In genomic region chr2:42935692-42936631, GRCh38 we compare ENCODE assay signal across 16 cellular contexts.
DNase-seq lines count a peak whose midpoint lies in the region; ATAC-seq and TF ChIP-seq lines count a peak whose summit lies in the region.
"Had no signal": no experiment of that assay in that cellular context is flagged by ENCODE, and none has a peak within 500 bp of the region (broad histone marks: within the 10 kb centered on the region; RNA-seq: fewer than 3 reads in every experiment).

No MANE protein-coding gene starts in this region.

- no peaks in the 10 kb centered on the region for H3K27me3 Mint-ChIP-seq in CD4-positive, alpha-beta T cell
- H3K27me3 Mint-ChIP-seq: activated naive CD4-positive, alpha-beta T cell treated with anti-CD3 and anti-CD28 coated beads, Interleukin-2, amount 50 U/mL, for 24 hours had no signal

- H3K4me1 Mint-ChIP-seq in CD4-positive, alpha-beta T cell (ENCODE audit: low read depth) = no peaks in the 10 kb centered on the region
- H3K4me1 Mint-ChIP-seq: activated naive CD4-positive, alpha-beta T cell treated with anti-CD3 and anti-CD28 coated beads, Interleukin-2, amount 50 U/mL, for 24 hours had no signal

- no peak overlapping the region for H3K27ac ChIP-seq in BLaER1
- H3K27ac ChIP-seq in CD4-positive, alpha-beta T cell (ENCODE audit: low read depth, low read length) = no peak overlapping the region
- H3K27ac ChIP-seq: right lobe of liver, SJSA1 had no signal

- no peaks in the 10 kb centered on the region for H3K9me3 Mint-ChIP-seq in CD4-positive, alpha-beta T cell
- H3K9me3 Mint-ChIP-seq: activated naive CD4-positive, alpha-beta T cell treated with anti-CD3 and anti-CD28 coated beads, Interleukin-2, amount 50 U/mL, for 24 hours had no signal

- peaks cover 64% of the 10 kb centered on the region for H3K4me1 ChIP-seq in BLaER1

- H3K4me2 ChIP-seq in BLaER1 = 0 out of 2 replicates have a peak overlapping the region, but pooled peaks have one; percentile 21

- no peak for TF ChIP-seq CTCF in CD4-positive, alpha-beta T cell (IDR thresholded peaks at IDR 0.05)

- H3K4me3 Mint-ChIP-seq in CD4-positive, alpha-beta T cell = no peak overlapping the region
- H3K4me3 Mint-ChIP-seq: activated naive CD4-positive, alpha-beta T cell treated with anti-CD3 and anti-CD28 coated beads, Interleukin-2, amount 50 U/mL, for 24 hours had no signal

- intact Hi-C loops in CD4-positive, alpha-beta T cell (cut with DNase I, micrococcal nuclease) = no loop called here
- intact Hi-C loops in left ventricle myocardium superior (cut with micrococcal nuclease) = no loop called here

- no peak overlapping the region for H3K4me3 ChIP-seq in BLaER1
- H3K4me3 ChIP-seq: HAP-1, right lobe of liver, SJSA1 had no signal

- peak; percentile 46 for ATAC-seq in CD4-positive, alpha-beta T cell (ENCODE audit: poor library complexity)
- ATAC-seq in left ventricle myocardium superior (peak; percentile 26), GM19328 (IDR thresholded peaks at IDR 0.05; ENCODE audit: unreplicated experiment) (no peak), GM19351 (IDR thresholded peaks at IDR 0.05; ENCODE audit: unreplicated experiment) (no peak), GM21447 (IDR thresholded peaks at IDR 0.05; ENCODE audit: unreplicated experiment) (no peak)

- CTCF ChIA-PET in CD4-positive, alpha-beta T cell (lab: Charles Lee) = no interaction called here

- no peaks in the 10 kb centered on the region for H3K9me3 ChIP-seq in BLaER1
- no peaks in the 10 kb centered on the region for H3K9me3 ChIP-seq in CD4-positive, alpha-beta T cell (ENCODE audit: control insufficient read depth, low read length)
- H3K9me3 ChIP-seq: HAP-1, right lobe of liver, SJSA1 had no signal

- H3K27me3 ChIP-seq in BLaER1 = no peaks in the 10 kb centered on the region
- no peaks in the 10 kb centered on the region for H3K27me3 ChIP-seq in CD4-positive, alpha-beta T cell (ENCODE audit: control insufficient read depth, insufficient read depth, low read length)
- H3K27me3 ChIP-seq: right lobe of liver, SJSA1 had no signal

- no peak overlapping the region for H3K27ac Mint-ChIP-seq in CD4-positive, alpha-beta T cell
- H3K27ac Mint-ChIP-seq: activated naive CD4-positive, alpha-beta T cell treated with anti-CD3 and anti-CD28 coated beads, Interleukin-2, amount 50 U/mL, for 24 hours had no signal

- POLR2A ChIA-PET in CD4-positive, alpha-beta T cell (lab: Charles Lee) = no interaction called here

- no peak for DNase-seq in CD4-positive, alpha-beta T cell
- peak; percentile 29 for DNase-seq in activated naive CD4-positive, alpha-beta T cell treated with anti-CD3 and anti-CD28 coated beads, Interleukin-2, amount 50 U/mL, for 16 hours
- DNase-seq in left ventricle myocardium superior (peak; percentile 64), GM03348 (ENCODE audit: low spot score) (no peak)
- DNase-seq: Calu3, cortex of kidney, MM.1S, NCI-H526 treated with DMSO at 0.1 percent for 48 hours had no signal

- no peaks in the 10 kb centered on the region for H3K36me3 ChIP-seq in BLaER1
- H3K36me3 ChIP-seq: HAP-1, right lobe of liver, SJSA1 had no signal

- no peaks in the 10 kb centered on the region for H3K36me3 Mint-ChIP-seq in CD4-positive, alpha-beta T cell (ENCODE audit: low read depth)
- H3K36me3 Mint-ChIP-seq: activated naive CD4-positive, alpha-beta T cell treated with anti-CD3 and anti-CD28 coated beads, Interleukin-2, amount 50 U/mL, for 24 hours had no signal

- no peaks in the 10 kb centered on the region for H4K20me1 ChIP-seq in BLaER1

- H3K9ac ChIP-seq in BLaER1 = no peak overlapping the region

Comparison
In these comparisons a context has a peak if more than half of its experiments do, and no peak if none do; other contexts are left out.
1. ATAC-seq: peak in CD4-positive, alpha-beta T cell (single experiment) and left ventricle myocardium superior (single experiment); none in GM19328 (single experiment), GM19351 (single experiment) and GM21447 (single experiment).
2. DNase-seq: peak in activated naive CD4-positive, alpha-beta T cell treated with anti-CD3 and anti-CD28 coated beads, Interleukin-2, amount 50 U/mL, for 16 hours (single experiment) and left ventricle myocardium superior (single experiment); none in CD4-positive, alpha-beta T cell (0 of 10) and GM03348 (single experiment).